ENCODE assay signal across 20 cellular contexts in the genomic region with DNA sequence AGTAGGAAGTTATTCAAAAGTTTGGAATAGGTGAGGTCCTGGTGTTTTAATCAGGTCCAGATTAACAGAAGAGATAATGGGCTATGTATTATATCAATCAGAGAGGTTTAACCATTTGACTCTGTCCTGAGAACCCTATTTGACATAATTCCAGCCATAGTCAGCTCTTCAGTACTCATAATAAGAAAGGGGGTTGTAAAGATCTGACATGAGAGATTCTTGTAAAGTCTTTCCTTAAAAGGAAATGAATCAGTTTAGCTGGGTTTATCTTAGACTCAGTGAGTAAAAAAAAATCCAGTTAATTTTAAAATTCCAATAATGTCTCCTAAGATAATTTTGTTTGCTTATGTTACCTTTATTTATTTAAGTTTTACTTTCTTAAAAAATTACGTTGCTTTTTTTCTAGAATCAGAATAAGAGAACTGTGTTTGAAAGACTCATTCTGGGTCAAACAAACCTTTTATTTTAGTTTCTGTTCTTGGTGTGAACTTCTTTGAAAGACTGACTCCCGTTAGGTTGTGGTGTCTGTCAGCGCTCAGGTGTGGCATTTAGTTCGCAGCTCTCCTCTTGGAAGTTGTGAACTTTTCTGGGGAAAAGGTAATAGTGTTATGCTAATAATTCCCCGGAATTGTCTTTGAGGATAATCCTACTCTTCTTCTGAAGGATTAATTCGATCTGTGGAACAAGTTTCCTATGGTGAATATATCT. TPM values are rescaled to one million over a fixed set of nuclear protein-coding genes. Genes with fewer than 3 reads are reported as not detected.
A peak's percentile ranks its signal among the peaks of the same experiment; 100 is the strongest.
DNase-seq lines count a peak whose midpoint lies in the region; ATAC-seq, FAIRE-seq and TF ChIP-seq lines count a peak whose summit lies in the region.
"Had no signal": no experiment of that assay in that cellular context is flagged by ENCODE, and none has a peak within 500 bp of the region (broad histone marks: within the 10 kb centered on the region; RNA-seq: fewer than 3 reads in every experiment).

No MANE protein-coding gene starts in this region.

- FAIRE-seq in urothelium cell line (lab: Jason Lieb, UNC) = no peak
- FAIRE-seq: kidney, TTC549 had no signal

- no peaks in the 10 kb centered on the region for H3K27me3 ChIP-seq in neural progenitor cell
- H3K27me3 ChIP-seq: ascending aorta, colonic mucosa had no signal

- no peaks in the 10 kb centered on the region for H3K9me3 Mint-ChIP-seq in activated naive CD4-positive, alpha-beta T cell treated with anti-CD3 and anti-CD28 coated beads for 36 hours
- no peaks in the 10 kb centered on the region for H3K9me3 Mint-ChIP-seq in activated naive CD8-positive, alpha-beta T cell (ENCODE audit: low read depth)
- no peaks in the 10 kb centered on the region for H3K9me3 Mint-ChIP-seq in stimulated activated naive CD8-positive, alpha-beta T cell treated with anti-CD3 and anti-CD28 coated beads, Interleukin-15, Interleukin-2, amounts not matched to agents 100 ng/mL and 50 ng/mL, for 24 hours
- no peaks in the 10 kb centered on the region for H3K9me3 Mint-ChIP-seq in neural progenitor cell
- H3K9me3 Mint-ChIP-seq: type B pancreatic cell had no signal

- H3K27ac ChIP-seq in neural progenitor cell = no peak overlapping the region
- H3K27ac ChIP-seq: ascending aorta, colonic mucosa had no signal

- DNase-seq in activated naive CD4-positive, alpha-beta T cell treated with anti-CD3 and anti-CD28 coated beads for 36 hours = no peak
- no peak for DNase-seq in activated naive CD4-positive, alpha-beta T cell treated with anti-CD3 and anti-CD28 coated beads, Interleukin-2, amount 50 U/mL, for 16 hours
- no peak for DNase-seq in urothelium cell line (ENCODE audit: low spot score)
- no peak for DNase-seq in glomerular visceral epithelial cell (ENCODE audit: extremely low spot score)
- DNase-seq in neural progenitor cell (ENCODE audit: low spot score) = no peak
- DNase-seq: Calu3; colonic mucosa; GF-D8; head of caudate nucleus; kidney; NCI-H1694; NCI-H524; OCI-M1; stimulated activated CD4-positive, alpha-beta T cell treated with anti-CD3 and anti-CD28 coated beads, Interleukin-4, amount 100 ng/mL, for 24 hours had no signal

- no peaks in the 10 kb centered on the region for H3K79me2 ChIP-seq in neural progenitor cell (ENCODE audit: low read depth)

- H3K4me2 ChIP-seq in neural progenitor cell = no peak overlapping the region

- H3K9ac ChIP-seq in neural progenitor cell = no peak overlapping the region

- intact Hi-C loops in activated naive CD4-positive, alpha-beta T cell treated with anti-CD3 and anti-CD28 coated beads for 36 hours (cut with micrococcal nuclease) = loop anchor here (1.0 to 2.0 kb wide), 7 partner anchors 11 to 394 kb away; no protein-coding TSS in a partner anchor

- no peak for TF ChIP-seq CTCF in neural progenitor cell (IDR thresholded peaks at IDR 0.05)

- no peaks in the 10 kb centered on the region for H3K4me1 ChIP-seq in neural progenitor cell
- H3K4me1 ChIP-seq: ascending aorta, colonic mucosa had no signal

- H3F3A ChIP-seq in neural progenitor cell (ENCODE audit: low read depth) = no peaks in the 10 kb centered on the region

- no peak overlapping the region for H3K4me3 ChIP-seq in neural progenitor cell
- H3K4me3 ChIP-seq: ascending aorta, colonic mucosa had no signal

- ATAC-seq in HG03095 (IDR thresholded peaks at IDR 0.05; ENCODE audit: unreplicated experiment) = peak; percentile 42

- H3K36me3 Mint-ChIP-seq in activated naive CD4-positive, alpha-beta T cell treated with anti-CD3 and anti-CD28 coated beads for 36 hours (ENCODE audit: low read depth) = peaks cover 25% of the 10 kb centered on the region
- H3K36me3 Mint-ChIP-seq in activated naive CD8-positive, alpha-beta T cell = peaks cover 13% of the 10 kb centered on the region
- H3K36me3 Mint-ChIP-seq in stimulated activated naive CD8-positive, alpha-beta T cell treated with anti-CD3 and anti-CD28 coated beads, Interleukin-15, Interleukin-2, amounts not matched to agents 100 ng/mL and 50 ng/mL, for 24 hours (ENCODE audit: low read depth) = peaks cover 55% of the 10 kb centered on the region
- H3K36me3 Mint-ChIP-seq in neural progenitor cell = peaks cover 5% of the 10 kb centered on the region

- peak overlapping the region; percentile 47 for H3K4me3 Mint-ChIP-seq in activated naive CD4-positive, alpha-beta T cell treated with anti-CD3 and anti-CD28 coated beads for 36 hours
- H3K4me3 Mint-ChIP-seq in activated naive CD8-positive, alpha-beta T cell = peak overlapping the region; percentile 78
- H3K4me3 Mint-ChIP-seq in stimulated activated naive CD8-positive, alpha-beta T cell treated with anti-CD3 and anti-CD28 coated beads, Interleukin-15, Interleukin-2, amounts not matched to agents 100 ng/mL and 50 ng/mL, for 24 hours = peak overlapping the region; percentile 52
- H3K4me3 Mint-ChIP-seq in neural progenitor cell = no peak overlapping the region
- H3K4me3 Mint-ChIP-seq: type B pancreatic cell had no signal

- H2AFZ ChIP-seq in neural progenitor cell (replicated peaks) = no peak overlapping the region

- peaks cover 49% of the 10 kb centered on the region for H3K4me1 Mint-ChIP-seq in activated naive CD4-positive, alpha-beta T cell treated with anti-CD3 and anti-CD28 coated beads for 36 hours (ENCODE audit: low read depth)
- H3K4me1 Mint-ChIP-seq in activated naive CD8-positive, alpha-beta T cell (ENCODE audit: low read depth) = peaks cover 58% of the 10 kb centered on the region
- H3K4me1 Mint-ChIP-seq in stimulated activated naive CD8-positive, alpha-beta T cell treated with anti-CD3 and anti-CD28 coated beads, Interleukin-15, Interleukin-2, amounts not matched to agents 100 ng/mL and 50 ng/mL, for 24 hours (ENCODE audit: low read depth) = peaks cover 63% of the 10 kb centered on the region
- H3K4me1 Mint-ChIP-seq in neural progenitor cell = no peaks in the 10 kb centered on the region

- no peaks in the 10 kb centered on the region for H4K20me1 ChIP-seq in neural progenitor cell (ENCODE audit: low read depth)

- H3K27ac Mint-ChIP-seq in activated naive CD4-positive, alpha-beta T cell treated with anti-CD3 and anti-CD28 coated beads for 36 hours = peak overlapping the region; percentile 38
- peak overlapping the region; percentile 87 for H3K27ac Mint-ChIP-seq in activated naive CD8-positive, alpha-beta T cell
- peak overlapping the region; percentile 61 for H3K27ac Mint-ChIP-seq in stimulated activated naive CD8-positive, alpha-beta T cell treated with anti-CD3 and anti-CD28 coated beads, Interleukin-15, Interleukin-2, amounts not matched to agents 100 ng/mL and 50 ng/mL, for 24 hours
- no peak overlapping the region for H3K27ac Mint-ChIP-seq in neural progenitor cell
- H3K27ac Mint-ChIP-seq: type B pancreatic cell had no signal

- H3K27me3 Mint-ChIP-seq in activated naive CD4-positive, alpha-beta T cell treated with anti-CD3 and anti-CD28 coated beads for 36 hours (ENCODE audit: low read depth) = no peaks in the 10 kb centered on the region
- H3K27me3 Mint-ChIP-seq in activated naive CD8-positive, alpha-beta T cell = no peaks in the 10 kb centered on the region
- H3K27me3 Mint-ChIP-seq in stimulated activated naive CD8-positive, alpha-beta T cell treated with anti-CD3 and anti-CD28 coated beads, Interleukin-15, Interleukin-2, amounts not matched to agents 100 ng/mL and 50 ng/mL, for 24 hours = no peaks in the 10 kb centered on the region
- no peaks in the 10 kb centered on the region for H3K27me3 Mint-ChIP-seq in neural progenitor cell (ENCODE audit: insufficient read depth, low read depth)
- H3K27me3 Mint-ChIP-seq: type B pancreatic cell had no signal

- H3K36me3 ChIP-seq in neural progenitor cell = peaks cover 7% of the 10 kb centered on the region

- CTCF ChIA-PET in activated naive CD4-positive, alpha-beta T cell treated with anti-CD3 and anti-CD28 coated beads for 36 hours (lab: Charles Lee) = interaction anchor here (1.3 to 1.4 kb wide), 2 partner anchors 11 to 67 kb away, joined by 3 to 6 read pairs; no protein-coding TSS in a partner anchor

- no peaks in the 10 kb centered on the region for H3K9me3 ChIP-seq in neural progenitor cell (ENCODE audit: low read depth)
- H3K9me3 ChIP-seq: ascending aorta, colonic mucosa had no signal

RNA-seq across cellular contexts. Expression of a gene that starts 20.5 kb away (rescaled TPM):
- total RNA-seq in activated naive CD4-positive, alpha-beta T cell treated with anti-CD3 and anti-CD28 coated beads for 36 hours = 10 to 100 TPM; 67.7 to 74.0 TPM
- total RNA-seq in neural progenitor cell (ENCODE audit: low replicate concordance) = 43.5 and 80.1 TPM in 2 replicates

RNA-seq across cellular contexts. Expression of a gene that starts 54.6 kb away (rescaled TPM):
- total RNA-seq in activated naive CD4-positive, alpha-beta T cell treated with anti-CD3 and anti-CD28 coated beads for 36 hours = under 1 TPM; 0.72 TPM
- total RNA-seq in neural progenitor cell (ENCODE audit: low replicate concordance) = 0.39 and 0.74 TPM in 2 replicates
